ENCODE assay signal across 8 cellular contexts in the genomic region with DNA sequence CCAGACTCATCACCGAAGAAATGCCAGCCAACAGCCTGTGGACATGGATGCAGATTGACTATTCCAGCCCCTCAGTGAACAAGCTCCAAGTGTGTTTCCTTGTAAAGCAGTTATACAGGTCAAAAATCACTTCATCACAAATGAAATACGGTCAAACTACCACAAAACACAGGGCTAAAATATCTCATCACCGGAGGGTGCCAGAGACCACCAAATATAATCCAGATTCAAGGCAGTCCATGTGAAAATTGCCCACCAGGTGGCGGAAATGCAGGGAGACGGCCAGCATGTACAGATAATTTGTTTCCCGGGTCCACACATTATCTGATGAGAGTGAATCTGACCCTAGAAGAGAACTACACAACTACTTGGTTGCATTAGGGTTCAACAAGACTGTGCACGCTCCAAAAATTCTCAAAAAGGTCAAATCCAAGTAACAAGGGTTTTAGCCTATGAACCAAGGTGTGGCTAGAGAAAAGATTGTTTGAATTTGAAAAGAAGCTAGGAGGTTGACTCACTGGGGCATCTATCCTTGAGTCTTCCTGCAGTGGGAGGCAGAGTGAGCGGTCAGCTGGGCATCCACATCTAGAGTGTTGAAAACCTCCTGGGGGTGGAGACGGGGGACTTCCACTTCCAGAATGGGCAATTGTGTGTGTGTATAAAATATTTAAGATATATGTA.
A peak's percentile ranks its signal among the peaks of the same experiment; 100 is the strongest.
DNase-seq lines count a peak whose midpoint lies in the region; ATAC-seq and TF ChIP-seq lines count a peak whose summit lies in the region.

No MANE protein-coding gene starts in this region.

- 0 out of 2 replicates have a peak, but pooled peaks cover 4% of the 10 kb centered on the region for H3K4me1 ChIP-seq in GM23338 (ENCODE audit: insufficient read depth)
- H3K4me1 ChIP-seq in effector memory CD4-positive, alpha-beta T cell (ENCODE audit: control insufficient read depth, insufficient read depth, low read length, poor library complexity, severe bottlenecking) = no peaks in the 10 kb centered on the region

- TF ChIP-seq CTCF in AG09309 (IDR thresholded peaks at IDR 0.05; ENCODE audit: control insufficient read depth, insufficient read depth, low read depth, low read length, missing control alignments) (peak; percentile 83), GM23338 (conservative IDR thresholded peaks at IDR 0.05; ENCODE audit: low read depth in 2 of 2) (peak; percentile 99 to 100)

- H3K9me2 ChIP-seq in GM23338 (ENCODE audit: insufficient read depth) = no peaks in the 10 kb centered on the region

- peaks cover 13% of the 10 kb centered on the region for H3K9me3 Mint-ChIP-seq in GM23338
- peaks cover 9% of the 10 kb centered on the region for H3K9me3 Mint-ChIP-seq in activated CD8-positive, alpha-beta T cell treated with anti-CD3 and anti-CD28 coated beads, Interleukin-2, amount 10 ng/mL, durations not matched to agents 7 days and 5 days (ENCODE audit: insufficient read depth)

- H3K4me1 Mint-ChIP-seq in GM23338 = peaks cover 9% of the 10 kb centered on the region; the same call in 2 of the 3 replicates
- H3K4me1 Mint-ChIP-seq in activated CD8-positive, alpha-beta T cell treated with anti-CD3 and anti-CD28 coated beads, Interleukin-2, amount 10 ng/mL, durations not matched to agents 7 days and 5 days (ENCODE audit: low read depth) = no peaks in the 10 kb centered on the region

- no peak overlapping the region for H3K27ac ChIP-seq in GM23338 (ENCODE audit: low read depth)
- no peak overlapping the region for H3K27ac ChIP-seq in effector memory CD4-positive, alpha-beta T cell (ENCODE audit: insufficient read depth, low read length, poor library complexity, severe bottlenecking)

- peak; percentile 74 for ATAC-seq in GM23338
- ATAC-seq in activated CD8-positive, alpha-beta T cell treated with anti-CD3 and anti-CD28 coated beads, Interleukin-2, amount 10 ng/mL, durations not matched to agents 7 days and 5 days = peak; percentile 78

- DNase-seq in AG09309 (ENCODE audit: low read depth) = no peak
- peak; percentile 91 for DNase-seq in GM23338 (ENCODE audit: low spot score)
- peak; percentile 73 for DNase-seq in NCI-H748 (lab: John Stamatoyannopoulos, UW; ENCODE audit: unreplicated experiment)
- DNase-seq in activated CD8-positive, alpha-beta T cell treated with anti-CD3 and anti-CD28 coated beads, Interleukin-2, amount 10 ng/mL, durations not matched to agents 7 days and 5 days = peak; percentile 86
- DNase-seq in effector memory CD4-positive, alpha-beta T cell = peak; percentile 36 to 52 (median 47)
- DNase-seq in middle frontal gyrus (ENCODE audit: extremely low spot score, low spot score) = peak; percentile 79
- peak; percentile 52 for DNase-seq in stimulated activated CD8-positive, alpha-beta memory T cell treated with anti-CD3 and anti-CD28 coated beads, Interleukin-7, amount 100 ng/mL, for 24 hours (ENCODE audit: low read depth)
- no peak for DNase-seq in cortex of kidney (lab: John Stamatoyannopoulos, UW)

- H2AFZ ChIP-seq in GM23338 = no peak overlapping the region

- no peaks in the 10 kb centered on the region for H4K20me1 ChIP-seq in GM23338 (replicated peaks; ENCODE audit: insufficient read depth)

- CTCF ChIA-PET in activated CD8-positive, alpha-beta T cell treated with anti-CD3 and anti-CD28 coated beads, Interleukin-2, amount 10 ng/mL, durations not matched to agents 7 days and 5 days (lab: Charles Lee) = interaction anchor here (0.6 to 7.7 kb wide), 48 partner anchors 8 to 426 kb away, joined by 3 to 146 read pairs (median 5); no protein-coding TSS in a partner anchor

- no peak overlapping the region for H3K27ac Mint-ChIP-seq in GM23338
- no peak overlapping the region for H3K27ac Mint-ChIP-seq in activated CD8-positive, alpha-beta T cell treated with anti-CD3 and anti-CD28 coated beads, Interleukin-2, amount 10 ng/mL, durations not matched to agents 7 days and 5 days

- H3K4me2 ChIP-seq in GM23338 = peak overlapping the region; percentile 65; the same call in 1 of the 2 replicates

- H3K36me3 Mint-ChIP-seq in GM23338 (ENCODE audit: low read depth) = no peaks in the 10 kb centered on the region; the same call in 2 of the 3 replicates
- H3K36me3 Mint-ChIP-seq in activated CD8-positive, alpha-beta T cell treated with anti-CD3 and anti-CD28 coated beads, Interleukin-2, amount 10 ng/mL, durations not matched to agents 7 days and 5 days (ENCODE audit: low read depth) = no peaks in the 10 kb centered on the region

- no peaks in the 10 kb centered on the region for H3K9me3 ChIP-seq in effector memory CD4-positive, alpha-beta T cell (ENCODE audit: control insufficient read depth, low read length)

- H3K4me3 Mint-ChIP-seq in GM23338 = no peak overlapping the region
- H3K4me3 Mint-ChIP-seq in activated CD8-positive, alpha-beta T cell treated with anti-CD3 and anti-CD28 coated beads, Interleukin-2, amount 10 ng/mL, durations not matched to agents 7 days and 5 days = no peak overlapping the region

- H3F3A ChIP-seq in GM23338 (replicated peaks; ENCODE audit: low read depth) = no peaks in the 10 kb centered on the region

- peaks cover 44% of the 10 kb centered on the region for H3K27me3 ChIP-seq in GM23338 (ENCODE audit: insufficient read depth)
- H3K27me3 ChIP-seq in effector memory CD4-positive, alpha-beta T cell (replicated peaks; ENCODE audit: control insufficient read depth, insufficient read depth, low read length, poor library complexity, severe bottlenecking) = peaks cover 2% of the 10 kb centered on the region

- H3K27me3 Mint-ChIP-seq in GM23338 (ENCODE audit: insufficient read depth, low read depth, poor library complexity) = peaks cover 14% of the 10 kb centered on the region
- H3K27me3 Mint-ChIP-seq in activated CD8-positive, alpha-beta T cell treated with anti-CD3 and anti-CD28 coated beads, Interleukin-2, amount 10 ng/mL, durations not matched to agents 7 days and 5 days (ENCODE audit: low read depth) = peaks cover 34% of the 10 kb centered on the region

- no peaks in the 10 kb centered on the region for H3K79me2 ChIP-seq in GM23338 (replicated peaks; ENCODE audit: insufficient read depth)

- no peaks in the 10 kb centered on the region for H3K36me3 ChIP-seq in GM23338 (ENCODE audit: insufficient read depth)
- no peaks in the 10 kb centered on the region for H3K36me3 ChIP-seq in effector memory CD4-positive, alpha-beta T cell (ENCODE audit: control insufficient read depth, insufficient read depth, low read length)

- H3K4me3 ChIP-seq in AG09309 (ENCODE audit: control insufficient read depth, low read depth, low read length) (no peak overlapping the region), GM23338 (no peak overlapping the region)
- no peak overlapping the region for H3K4me3 ChIP-seq in effector memory CD4-positive, alpha-beta T cell (ENCODE audit: insufficient read depth, low read depth, low read length, poor library complexity, severe bottlenecking)

- POLR2A ChIA-PET in activated CD8-positive, alpha-beta T cell treated with anti-CD3 and anti-CD28 coated beads, Interleukin-2, amount 10 ng/mL, durations not matched to agents 7 days and 5 days (lab: Charles Lee) = no interaction called here

TF ChIP-seq in GM23338, 12 proteins besides CTCF, POLR2A, EP300 and RAD21 (continues in another document):
- TF ChIP-seq, protein P1, sequence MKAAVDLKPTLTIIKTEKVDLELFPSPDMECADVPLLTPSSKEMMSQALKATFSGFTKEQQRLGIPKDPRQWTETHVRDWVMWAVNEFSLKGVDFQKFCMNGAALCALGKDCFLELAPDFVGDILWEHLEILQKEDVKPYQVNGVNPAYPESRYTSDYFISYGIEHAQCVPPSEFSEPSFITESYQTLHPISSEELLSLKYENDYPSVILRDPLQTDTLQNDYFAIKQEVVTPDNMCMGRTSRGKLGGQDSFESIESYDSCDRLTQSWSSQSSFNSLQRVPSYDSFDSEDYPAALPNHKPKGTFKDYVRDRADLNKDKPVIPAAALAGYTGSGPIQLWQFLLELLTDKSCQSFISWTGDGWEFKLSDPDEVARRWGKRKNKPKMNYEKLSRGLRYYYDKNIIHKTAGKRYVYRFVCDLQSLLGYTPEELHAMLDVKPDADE (IDR thresholded peaks at IDR 0.05) = no peak
- no peak for TF ChIP-seq EZH2 (IDR thresholded peaks at IDR 0.05; ENCODE audit: low read depth, unreplicated experiment)
- no peak for TF ChIP-seq POLR2AphosphoS5 (IDR thresholded peaks at IDR 0.05; ENCODE audit: low read depth)

Comparison
In these comparisons a context has a peak if more than half of its experiments do, and no peak if none do; other contexts are left out.
1. DNase-seq: peak in GM23338 (single experiment), NCI-H748 (single experiment), activated CD8-positive, alpha-beta T cell treated with anti-CD3 and anti-CD28 coated beads, Interleukin-2, amount 10 ng/mL, durations not matched to agents 7 days and 5 days (single experiment), effector memory CD4-positive, alpha-beta T cell (3 of 3), middle frontal gyrus (single experiment) and stimulated activated CD8-positive, alpha-beta memory T cell treated with anti-CD3 and anti-CD28 coated beads, Interleukin-7, amount 100 ng/mL, for 24 hours (single experiment); none in AG09309 (single experiment) and cortex of kidney (single experiment).